1 cellular context compared by ENCODE assay signal in genomic region chr1:27137544-27138075, GRCh38.
TF ChIP-seq lines count a peak whose summit lies in the region.

No MANE protein-coding gene starts in this region.

TF ChIP-seq in K562, 482 proteins besides CTCF, POLR2A, EP300 and RAD21 (continued from another document and continues in another):
- peak; percentile 8; the same call in 1 of the 2 replicates for TF ChIP-seq ZNF395 (CRISPR knock-in tag; IDR thresholded peaks at IDR 0.05)
- TF ChIP-seq TRIM24 (IDR thresholded peaks at IDR 0.05), result 0 out of 4 replicates have a peak, but pooled peaks of 1 of the 2 experiments have one; percentile 5
- no peak for TF ChIP-seq HMGN3 (IDR thresholded peaks at IDR 0.05; ENCODE audit: borderline replicate concordance, extremely low read depth, insufficient read length, low read depth, low read length)
- no peak for TF ChIP-seq HDAC8 (tag; IDR thresholded peaks at IDR 0.05)
- TF ChIP-seq, protein P1, sequence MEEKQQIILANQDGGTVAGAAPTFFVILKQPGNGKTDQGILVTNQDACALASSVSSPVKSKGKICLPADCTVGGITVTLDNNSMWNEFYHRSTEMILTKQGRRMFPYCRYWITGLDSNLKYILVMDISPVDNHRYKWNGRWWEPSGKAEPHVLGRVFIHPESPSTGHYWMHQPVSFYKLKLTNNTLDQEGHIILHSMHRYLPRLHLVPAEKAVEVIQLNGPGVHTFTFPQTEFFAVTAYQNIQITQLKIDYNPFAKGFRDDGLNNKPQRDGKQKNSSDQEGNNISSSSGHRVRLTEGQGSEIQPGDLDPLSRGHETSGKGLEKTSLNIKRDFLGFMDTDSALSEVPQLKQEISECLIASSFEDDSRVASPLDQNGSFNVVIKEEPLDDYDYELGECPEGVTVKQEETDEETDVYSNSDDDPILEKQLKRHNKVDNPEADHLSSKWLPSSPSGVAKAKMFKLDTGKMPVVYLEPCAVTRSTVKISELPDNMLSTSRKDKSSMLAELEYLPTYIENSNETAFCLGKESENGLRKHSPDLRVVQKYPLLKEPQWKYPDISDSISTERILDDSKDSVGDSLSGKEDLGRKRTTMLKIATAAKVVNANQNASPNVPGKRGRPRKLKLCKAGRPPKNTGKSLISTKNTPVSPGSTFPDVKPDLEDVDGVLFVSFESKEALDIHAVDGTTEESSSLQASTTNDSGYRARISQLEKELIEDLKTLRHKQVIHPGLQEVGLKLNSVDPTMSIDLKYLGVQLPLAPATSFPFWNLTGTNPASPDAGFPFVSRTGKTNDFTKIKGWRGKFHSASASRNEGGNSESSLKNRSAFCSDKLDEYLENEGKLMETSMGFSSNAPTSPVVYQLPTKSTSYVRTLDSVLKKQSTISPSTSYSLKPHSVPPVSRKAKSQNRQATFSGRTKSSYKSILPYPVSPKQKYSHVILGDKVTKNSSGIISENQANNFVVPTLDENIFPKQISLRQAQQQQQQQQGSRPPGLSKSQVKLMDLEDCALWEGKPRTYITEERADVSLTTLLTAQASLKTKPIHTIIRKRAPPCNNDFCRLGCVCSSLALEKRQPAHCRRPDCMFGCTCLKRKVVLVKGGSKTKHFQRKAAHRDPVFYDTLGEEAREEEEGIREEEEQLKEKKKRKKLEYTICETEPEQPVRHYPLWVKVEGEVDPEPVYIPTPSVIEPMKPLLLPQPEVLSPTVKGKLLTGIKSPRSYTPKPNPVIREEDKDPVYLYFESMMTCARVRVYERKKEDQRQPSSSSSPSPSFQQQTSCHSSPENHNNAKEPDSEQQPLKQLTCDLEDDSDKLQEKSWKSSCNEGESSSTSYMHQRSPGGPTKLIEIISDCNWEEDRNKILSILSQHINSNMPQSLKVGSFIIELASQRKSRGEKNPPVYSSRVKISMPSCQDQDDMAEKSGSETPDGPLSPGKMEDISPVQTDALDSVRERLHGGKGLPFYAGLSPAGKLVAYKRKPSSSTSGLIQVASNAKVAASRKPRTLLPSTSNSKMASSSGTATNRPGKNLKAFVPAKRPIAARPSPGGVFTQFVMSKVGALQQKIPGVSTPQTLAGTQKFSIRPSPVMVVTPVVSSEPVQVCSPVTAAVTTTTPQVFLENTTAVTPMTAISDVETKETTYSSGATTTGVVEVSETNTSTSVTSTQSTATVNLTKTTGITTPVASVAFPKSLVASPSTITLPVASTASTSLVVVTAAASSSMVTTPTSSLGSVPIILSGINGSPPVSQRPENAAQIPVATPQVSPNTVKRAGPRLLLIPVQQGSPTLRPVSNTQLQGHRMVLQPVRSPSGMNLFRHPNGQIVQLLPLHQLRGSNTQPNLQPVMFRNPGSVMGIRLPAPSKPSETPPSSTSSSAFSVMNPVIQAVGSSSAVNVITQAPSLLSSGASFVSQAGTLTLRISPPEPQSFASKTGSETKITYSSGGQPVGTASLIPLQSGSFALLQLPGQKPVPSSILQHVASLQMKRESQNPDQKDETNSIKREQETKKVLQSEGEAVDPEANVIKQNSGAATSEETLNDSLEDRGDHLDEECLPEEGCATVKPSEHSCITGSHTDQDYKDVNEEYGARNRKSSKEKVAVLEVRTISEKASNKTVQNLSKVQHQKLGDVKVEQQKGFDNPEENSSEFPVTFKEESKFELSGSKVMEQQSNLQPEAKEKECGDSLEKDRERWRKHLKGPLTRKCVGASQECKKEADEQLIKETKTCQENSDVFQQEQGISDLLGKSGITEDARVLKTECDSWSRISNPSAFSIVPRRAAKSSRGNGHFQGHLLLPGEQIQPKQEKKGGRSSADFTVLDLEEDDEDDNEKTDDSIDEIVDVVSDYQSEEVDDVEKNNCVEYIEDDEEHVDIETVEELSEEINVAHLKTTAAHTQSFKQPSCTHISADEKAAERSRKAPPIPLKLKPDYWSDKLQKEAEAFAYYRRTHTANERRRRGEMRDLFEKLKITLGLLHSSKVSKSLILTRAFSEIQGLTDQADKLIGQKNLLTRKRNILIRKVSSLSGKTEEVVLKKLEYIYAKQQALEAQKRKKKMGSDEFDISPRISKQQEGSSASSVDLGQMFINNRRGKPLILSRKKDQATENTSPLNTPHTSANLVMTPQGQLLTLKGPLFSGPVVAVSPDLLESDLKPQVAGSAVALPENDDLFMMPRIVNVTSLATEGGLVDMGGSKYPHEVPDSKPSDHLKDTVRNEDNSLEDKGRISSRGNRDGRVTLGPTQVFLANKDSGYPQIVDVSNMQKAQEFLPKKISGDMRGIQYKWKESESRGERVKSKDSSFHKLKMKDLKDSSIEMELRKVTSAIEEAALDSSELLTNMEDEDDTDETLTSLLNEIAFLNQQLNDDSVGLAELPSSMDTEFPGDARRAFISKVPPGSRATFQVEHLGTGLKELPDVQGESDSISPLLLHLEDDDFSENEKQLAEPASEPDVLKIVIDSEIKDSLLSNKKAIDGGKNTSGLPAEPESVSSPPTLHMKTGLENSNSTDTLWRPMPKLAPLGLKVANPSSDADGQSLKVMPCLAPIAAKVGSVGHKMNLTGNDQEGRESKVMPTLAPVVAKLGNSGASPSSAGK (IDR thresholded peaks at IDR 0.05), result peak; percentile 51; the same call in 1 of the 2 replicates
- peak; percentile 85 for TF ChIP-seq VEZF1 (CRISPR knock-in tag; IDR thresholded peaks at IDR 0.05)
- peak; percentile 89 for TF ChIP-seq BHLHE40 (IDR thresholded peaks at IDR 0.05; ENCODE audit: low read length)
- peak; percentile 8 for TF ChIP-seq DACH1 (IDR thresholded peaks at IDR 0.05; ENCODE audit: partially characterized antibody)
- TF ChIP-seq, protein P2, sequence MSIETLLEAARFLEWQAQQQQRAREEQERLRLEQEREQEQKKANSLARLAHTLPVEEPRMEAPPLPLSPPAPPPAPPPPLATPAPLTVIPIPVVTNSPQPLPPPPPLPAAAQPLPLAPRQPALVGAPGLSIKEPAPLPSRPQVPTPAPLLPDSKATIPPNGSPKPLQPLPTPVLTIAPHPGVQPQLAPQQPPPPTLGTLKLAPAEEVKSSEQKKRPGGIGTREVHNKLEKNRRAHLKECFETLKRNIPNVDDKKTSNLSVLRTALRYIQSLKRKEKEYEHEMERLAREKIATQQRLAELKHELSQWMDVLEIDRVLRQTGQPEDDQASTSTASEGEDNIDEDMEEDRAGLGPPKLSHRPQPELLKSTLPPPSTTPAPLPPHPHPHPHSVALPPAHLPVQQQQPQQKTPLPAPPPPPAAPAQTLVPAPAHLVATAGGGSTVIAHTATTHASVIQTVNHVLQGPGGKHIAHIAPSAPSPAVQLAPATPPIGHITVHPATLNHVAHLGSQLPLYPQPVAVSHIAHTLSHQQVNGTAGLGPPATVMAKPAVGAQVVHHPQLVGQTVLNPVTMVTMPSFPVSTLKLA (conservative IDR thresholded peaks at IDR 0.05), result peak; percentile 45 to 70; a peak in 2 of 4 replicates
- peak; percentile 40; the same call in 1 of the 2 replicates for TF ChIP-seq RBFOX2 (IDR thresholded peaks at IDR 0.05; ENCODE audit: low read depth, low read length)
- 0 out of 2 replicates have a peak, but pooled peaks have one; percentile 8 for TF ChIP-seq SOX6 (IDR thresholded peaks at IDR 0.05)
- TF ChIP-seq TBL1XR1 (IDR thresholded peaks at IDR 0.05; ENCODE audit: low read length in 2 of 2), result no peak
- TF ChIP-seq ZNF766 (CRISPR knock-in tag; conservative IDR thresholded peaks at IDR 0.05), result peak; percentile 75; the same call in 1 of the 2 replicates
- 0 out of 2 replicates have a peak, but pooled peaks have one; percentile 30 for TF ChIP-seq MTA3 (IDR thresholded peaks at IDR 0.05; ENCODE audit: borderline replicate concordance)
- no peak for TF ChIP-seq KDM1A (IDR thresholded peaks at IDR 0.05)
- peak in 1 of 2 experiments; percentile 64; a peak in 2 of 4 replicates for TF ChIP-seq MAZ (CRISPR knock-in tag; conservative IDR thresholded peaks at IDR 0.05 in 1 of 2, IDR thresholded peaks at IDR 0.05 in 1 of 2)
- TF ChIP-seq, protein P3, sequence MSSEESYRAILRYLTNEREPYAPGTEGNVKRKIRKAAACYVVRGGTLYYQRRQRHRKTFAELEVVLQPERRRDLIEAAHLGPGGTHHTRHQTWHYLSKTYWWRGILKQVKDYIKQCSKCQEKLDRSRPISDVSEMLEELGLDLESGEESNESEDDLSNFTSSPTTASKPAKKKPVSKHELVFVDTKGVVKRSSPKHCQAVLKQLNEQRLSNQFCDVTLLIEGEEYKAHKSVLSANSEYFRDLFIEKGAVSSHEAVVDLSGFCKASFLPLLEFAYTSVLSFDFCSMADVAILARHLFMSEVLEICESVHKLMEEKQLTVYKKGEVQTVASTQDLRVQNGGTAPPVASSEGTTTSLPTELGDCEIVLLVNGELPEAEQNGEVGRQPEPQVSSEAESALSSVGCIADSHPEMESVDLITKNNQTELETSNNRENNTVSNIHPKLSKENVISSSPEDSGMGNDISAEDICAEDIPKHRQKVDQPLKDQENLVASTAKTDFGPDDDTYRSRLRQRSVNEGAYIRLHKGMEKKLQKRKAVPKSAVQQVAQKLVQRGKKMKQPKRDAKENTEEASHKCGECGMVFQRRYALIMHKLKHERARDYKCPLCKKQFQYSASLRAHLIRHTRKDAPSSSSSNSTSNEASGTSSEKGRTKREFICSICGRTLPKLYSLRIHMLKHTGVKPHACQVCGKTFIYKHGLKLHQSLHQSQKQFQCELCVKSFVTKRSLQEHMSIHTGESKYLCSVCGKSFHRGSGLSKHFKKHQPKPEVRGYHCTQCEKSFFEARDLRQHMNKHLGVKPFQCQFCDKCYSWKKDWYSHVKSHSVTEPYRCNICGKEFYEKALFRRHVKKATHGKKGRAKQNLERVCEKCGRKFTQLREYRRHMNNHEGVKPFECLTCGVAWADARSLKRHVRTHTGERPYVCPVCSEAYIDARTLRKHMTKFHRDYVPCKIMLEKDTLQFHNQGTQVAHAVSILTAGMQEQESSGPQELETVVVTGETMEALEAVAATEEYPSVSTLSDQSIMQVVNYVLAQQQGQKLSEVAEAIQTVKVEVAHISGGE (CRISPR knock-in tag; IDR thresholded peaks at IDR 0.05), result no peak
- peak; percentile 73; the same call in 1 of the 2 replicates for TF ChIP-seq MITF (IDR thresholded peaks at IDR 0.05)
- TF ChIP-seq PHF8 (IDR thresholded peaks at IDR 0.05; ENCODE audit: borderline replicate concordance, low read length), result peak; percentile 41; the same call in 1 of the 2 replicates
- no peak for TF ChIP-seq SAP30 (IDR thresholded peaks at IDR 0.05; ENCODE audit: borderline replicate concordance, insufficient read depth, low read depth, low read length, poor library complexity, severe bottlenecking)
- peak; percentile 18; the same call in 1 of the 2 replicates for TF ChIP-seq LEF1 (IDR thresholded peaks at IDR 0.05)
- no peak for TF ChIP-seq PRDM10 (IDR thresholded peaks at IDR 0.05; ENCODE audit: partially characterized antibody)
- TF ChIP-seq PHB2 (IDR thresholded peaks at IDR 0.05; ENCODE audit: low read depth), result no peak
